9 cellular contexts compared by ENCODE assay signal in the genomic region with DNA sequence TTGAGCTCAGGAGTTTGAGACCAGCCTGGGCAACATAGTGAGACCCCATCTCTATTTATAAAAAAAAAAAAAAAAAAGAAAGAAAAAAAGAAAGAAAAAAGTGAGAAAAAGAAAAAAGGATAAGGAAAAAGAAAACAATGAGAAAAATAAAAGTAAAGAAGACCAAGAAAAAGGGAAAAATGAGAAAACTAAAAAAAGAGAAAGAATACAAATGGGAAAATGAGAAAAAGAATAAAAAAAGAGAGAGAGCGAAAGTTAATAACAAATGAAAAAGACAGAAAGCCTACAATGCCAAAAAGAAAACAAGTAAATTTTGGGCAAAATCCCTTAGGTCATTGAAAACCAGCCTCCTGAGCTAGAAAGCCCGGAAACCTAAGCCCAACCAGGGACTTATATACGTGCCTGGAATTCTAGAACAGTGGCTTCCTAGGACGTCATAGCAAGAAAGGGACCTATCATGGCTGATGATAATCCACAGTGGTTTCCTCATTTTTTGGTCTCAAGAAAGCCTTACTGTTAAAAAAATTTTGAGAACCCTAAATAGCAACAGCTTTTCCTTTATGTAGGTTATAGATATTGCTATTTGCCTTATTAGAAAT.
"Had no signal": no experiment of that assay in that cellular context is flagged by ENCODE, and none has a peak within 500 bp of the region (broad histone marks: within the 10 kb centered on the region; RNA-seq: fewer than 3 reads in every experiment).

No MANE protein-coding gene starts in this region.

- H3K27ac ChIP-seq: HL-60 had no signal

- H3K4me3 Mint-ChIP-seq: GM23338, H9, HFFc6, IgD-negative memory B cell had no signal

- DNase-seq: H9, HCEC 1CT, HFFc6 had no signal

- H3K9me3 Mint-ChIP-seq: IgD-negative memory B cell had no signal

- ATAC-seq: GM23338, HepG2 had no signal

- H3K36me3 Mint-ChIP-seq: IgD-negative memory B cell had no signal

- H3K27ac Mint-ChIP-seq: GM23338, H9, HFFc6, IgD-negative memory B cell had no signal

- H3K4me2 ChIP-seq: GM23338 had no signal

- H3K4me3 ChIP-seq: GM23338 had no signal

- FAIRE-seq: H1, H54, HepG2 had no signal
